1 cellular context compared by ENCODE assay signal in the genomic region with DNA sequence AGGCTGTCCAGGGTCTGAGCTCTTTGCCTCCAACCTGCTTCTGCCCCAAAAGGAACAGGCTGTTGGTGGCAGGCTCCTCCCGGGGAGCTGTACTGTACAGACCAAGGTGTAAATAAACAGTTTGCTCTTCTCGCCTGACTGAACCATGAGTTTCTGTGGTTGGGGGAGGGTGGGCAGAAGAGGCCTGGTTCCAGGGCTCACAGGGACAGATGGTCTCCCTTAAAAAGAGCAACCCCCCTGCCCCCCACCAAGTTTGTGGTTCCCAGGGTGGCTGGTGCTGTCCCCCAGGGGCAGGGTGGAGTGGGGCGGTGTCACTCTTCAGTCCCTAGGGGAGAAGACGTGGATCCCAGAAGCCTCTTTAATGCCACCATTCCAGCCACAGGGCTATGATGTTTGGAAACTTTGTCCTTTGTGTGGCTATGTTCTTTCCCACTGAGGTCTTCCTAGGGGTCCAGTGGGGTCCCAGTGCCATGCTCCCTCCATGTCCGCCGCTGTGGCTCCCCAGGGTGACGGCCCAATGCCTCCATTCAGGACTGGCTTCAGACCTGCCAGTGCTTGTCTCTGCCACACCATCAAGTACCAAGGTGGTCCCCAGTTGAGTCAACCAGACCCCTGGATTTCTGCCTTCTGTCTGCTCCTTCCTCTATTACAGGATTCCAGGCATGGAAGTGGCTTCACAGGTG.
A peak's percentile ranks its signal among the peaks of the same experiment; 100 is the strongest.
TF ChIP-seq lines count a peak whose summit lies in the region.

No MANE protein-coding gene starts in this region.

TF ChIP-seq in GM12878, 131 proteins besides CTCF, POLR2A, EP300 and RAD21 (continued from another document and continues in another):
- TF ChIP-seq, protein P1, sequence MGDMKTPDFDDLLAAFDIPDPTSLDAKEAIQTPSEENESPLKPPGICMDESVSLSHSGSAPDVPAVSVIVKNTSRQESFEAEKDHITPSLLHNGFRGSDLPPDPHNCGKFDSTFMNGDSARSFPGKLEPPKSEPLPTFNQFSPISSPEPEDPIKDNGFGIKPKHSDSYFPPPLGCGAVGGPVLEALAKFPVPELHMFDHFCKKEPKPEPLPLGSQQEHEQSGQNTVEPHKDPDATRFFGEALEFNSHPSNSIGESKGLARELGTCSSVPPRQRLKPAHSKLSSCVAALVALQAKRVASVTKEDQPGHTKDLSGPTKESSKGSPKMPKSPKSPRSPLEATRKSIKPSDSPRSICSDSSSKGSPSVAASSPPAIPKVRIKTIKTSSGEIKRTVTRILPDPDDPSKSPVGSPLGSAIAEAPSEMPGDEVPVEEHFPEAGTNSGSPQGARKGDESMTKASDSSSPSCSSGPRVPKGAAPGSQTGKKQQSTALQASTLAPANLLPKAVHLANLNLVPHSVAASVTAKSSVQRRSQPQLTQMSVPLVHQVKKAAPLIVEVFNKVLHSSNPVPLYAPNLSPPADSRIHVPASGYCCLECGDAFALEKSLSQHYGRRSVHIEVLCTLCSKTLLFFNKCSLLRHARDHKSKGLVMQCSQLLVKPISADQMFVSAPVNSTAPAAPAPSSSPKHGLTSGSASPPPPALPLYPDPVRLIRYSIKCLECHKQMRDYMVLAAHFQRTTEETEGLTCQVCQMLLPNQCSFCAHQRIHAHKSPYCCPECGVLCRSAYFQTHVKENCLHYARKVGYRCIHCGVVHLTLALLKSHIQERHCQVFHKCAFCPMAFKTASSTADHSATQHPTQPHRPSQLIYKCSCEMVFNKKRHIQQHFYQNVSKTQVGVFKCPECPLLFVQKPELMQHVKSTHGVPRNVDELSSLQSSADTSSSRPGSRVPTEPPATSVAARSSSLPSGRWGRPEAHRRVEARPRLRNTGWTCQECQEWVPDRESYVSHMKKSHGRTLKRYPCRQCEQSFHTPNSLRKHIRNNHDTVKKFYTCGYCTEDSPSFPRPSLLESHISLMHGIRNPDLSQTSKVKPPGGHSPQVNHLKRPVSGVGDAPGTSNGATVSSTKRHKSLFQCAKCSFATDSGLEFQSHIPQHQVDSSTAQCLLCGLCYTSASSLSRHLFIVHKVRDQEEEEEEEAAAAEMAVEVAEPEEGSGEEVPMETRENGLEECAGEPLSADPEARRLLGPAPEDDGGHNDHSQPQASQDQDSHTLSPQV (IDR thresholded peaks at IDR 0.05), result no peak
- no peak for TF ChIP-seq NR2C2 (IDR thresholded peaks at IDR 0.05; ENCODE audit: borderline replicate concordance, control insufficient read depth, insufficient read length, low read depth)
- TF ChIP-seq KAT2A (conservative IDR thresholded peaks at IDR 0.05; ENCODE audit: control insufficient read depth, low read depth, low read length), result no peak
- TF ChIP-seq, protein P2, sequence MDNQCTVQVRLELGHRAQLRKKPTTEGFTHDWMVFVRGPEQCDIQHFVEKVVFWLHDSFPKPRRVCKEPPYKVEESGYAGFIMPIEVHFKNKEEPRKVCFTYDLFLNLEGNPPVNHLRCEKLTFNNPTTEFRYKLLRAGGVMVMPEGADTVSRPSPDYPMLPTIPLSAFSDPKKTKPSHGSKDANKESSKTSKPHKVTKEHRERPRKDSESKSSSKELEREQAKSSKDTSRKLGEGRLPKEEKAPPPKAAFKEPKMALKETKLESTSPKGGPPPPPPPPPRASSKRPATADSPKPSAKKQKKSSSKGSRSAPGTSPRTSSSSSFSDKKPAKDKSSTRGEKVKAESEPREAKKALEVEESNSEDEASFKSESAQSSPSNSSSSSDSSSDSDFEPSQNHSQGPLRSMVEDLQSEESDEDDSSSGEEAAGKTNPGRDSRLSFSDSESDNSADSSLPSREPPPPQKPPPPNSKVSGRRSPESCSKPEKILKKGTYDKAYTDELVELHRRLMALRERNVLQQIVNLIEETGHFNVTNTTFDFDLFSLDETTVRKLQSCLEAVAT (IDR thresholded peaks at IDR 0.05), result peak; percentile 77
- TF ChIP-seq, protein P3, sequence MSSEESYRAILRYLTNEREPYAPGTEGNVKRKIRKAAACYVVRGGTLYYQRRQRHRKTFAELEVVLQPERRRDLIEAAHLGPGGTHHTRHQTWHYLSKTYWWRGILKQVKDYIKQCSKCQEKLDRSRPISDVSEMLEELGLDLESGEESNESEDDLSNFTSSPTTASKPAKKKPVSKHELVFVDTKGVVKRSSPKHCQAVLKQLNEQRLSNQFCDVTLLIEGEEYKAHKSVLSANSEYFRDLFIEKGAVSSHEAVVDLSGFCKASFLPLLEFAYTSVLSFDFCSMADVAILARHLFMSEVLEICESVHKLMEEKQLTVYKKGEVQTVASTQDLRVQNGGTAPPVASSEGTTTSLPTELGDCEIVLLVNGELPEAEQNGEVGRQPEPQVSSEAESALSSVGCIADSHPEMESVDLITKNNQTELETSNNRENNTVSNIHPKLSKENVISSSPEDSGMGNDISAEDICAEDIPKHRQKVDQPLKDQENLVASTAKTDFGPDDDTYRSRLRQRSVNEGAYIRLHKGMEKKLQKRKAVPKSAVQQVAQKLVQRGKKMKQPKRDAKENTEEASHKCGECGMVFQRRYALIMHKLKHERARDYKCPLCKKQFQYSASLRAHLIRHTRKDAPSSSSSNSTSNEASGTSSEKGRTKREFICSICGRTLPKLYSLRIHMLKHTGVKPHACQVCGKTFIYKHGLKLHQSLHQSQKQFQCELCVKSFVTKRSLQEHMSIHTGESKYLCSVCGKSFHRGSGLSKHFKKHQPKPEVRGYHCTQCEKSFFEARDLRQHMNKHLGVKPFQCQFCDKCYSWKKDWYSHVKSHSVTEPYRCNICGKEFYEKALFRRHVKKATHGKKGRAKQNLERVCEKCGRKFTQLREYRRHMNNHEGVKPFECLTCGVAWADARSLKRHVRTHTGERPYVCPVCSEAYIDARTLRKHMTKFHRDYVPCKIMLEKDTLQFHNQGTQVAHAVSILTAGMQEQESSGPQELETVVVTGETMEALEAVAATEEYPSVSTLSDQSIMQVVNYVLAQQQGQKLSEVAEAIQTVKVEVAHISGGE (CRISPR knock-in tag; IDR thresholded peaks at IDR 0.05), result no peak
- TF ChIP-seq KLF5 (IDR thresholded peaks at IDR 0.05; ENCODE audit: partially characterized antibody), result no peak
- TF ChIP-seq KDM1A (IDR thresholded peaks at IDR 0.05; ENCODE audit: borderline replicate concordance), result no peak
- TF ChIP-seq CREM (IDR thresholded peaks at IDR 0.05; ENCODE audit: low read depth), result peak; percentile 33; the same call in 1 of the 2 replicates
- TF ChIP-seq MEF2A (IDR thresholded peaks at IDR 0.05; ENCODE audit: insufficient read depth, low read depth, low read length), result no peak
- TF ChIP-seq POLR2AphosphoS2 (IDR thresholded peaks at IDR 0.05; ENCODE audit: low read depth, low read length), result no peak
- peak; percentile 76 to 78 for TF ChIP-seq IKZF2 (IDR thresholded peaks at IDR 0.05)
- TF ChIP-seq, protein P4, sequence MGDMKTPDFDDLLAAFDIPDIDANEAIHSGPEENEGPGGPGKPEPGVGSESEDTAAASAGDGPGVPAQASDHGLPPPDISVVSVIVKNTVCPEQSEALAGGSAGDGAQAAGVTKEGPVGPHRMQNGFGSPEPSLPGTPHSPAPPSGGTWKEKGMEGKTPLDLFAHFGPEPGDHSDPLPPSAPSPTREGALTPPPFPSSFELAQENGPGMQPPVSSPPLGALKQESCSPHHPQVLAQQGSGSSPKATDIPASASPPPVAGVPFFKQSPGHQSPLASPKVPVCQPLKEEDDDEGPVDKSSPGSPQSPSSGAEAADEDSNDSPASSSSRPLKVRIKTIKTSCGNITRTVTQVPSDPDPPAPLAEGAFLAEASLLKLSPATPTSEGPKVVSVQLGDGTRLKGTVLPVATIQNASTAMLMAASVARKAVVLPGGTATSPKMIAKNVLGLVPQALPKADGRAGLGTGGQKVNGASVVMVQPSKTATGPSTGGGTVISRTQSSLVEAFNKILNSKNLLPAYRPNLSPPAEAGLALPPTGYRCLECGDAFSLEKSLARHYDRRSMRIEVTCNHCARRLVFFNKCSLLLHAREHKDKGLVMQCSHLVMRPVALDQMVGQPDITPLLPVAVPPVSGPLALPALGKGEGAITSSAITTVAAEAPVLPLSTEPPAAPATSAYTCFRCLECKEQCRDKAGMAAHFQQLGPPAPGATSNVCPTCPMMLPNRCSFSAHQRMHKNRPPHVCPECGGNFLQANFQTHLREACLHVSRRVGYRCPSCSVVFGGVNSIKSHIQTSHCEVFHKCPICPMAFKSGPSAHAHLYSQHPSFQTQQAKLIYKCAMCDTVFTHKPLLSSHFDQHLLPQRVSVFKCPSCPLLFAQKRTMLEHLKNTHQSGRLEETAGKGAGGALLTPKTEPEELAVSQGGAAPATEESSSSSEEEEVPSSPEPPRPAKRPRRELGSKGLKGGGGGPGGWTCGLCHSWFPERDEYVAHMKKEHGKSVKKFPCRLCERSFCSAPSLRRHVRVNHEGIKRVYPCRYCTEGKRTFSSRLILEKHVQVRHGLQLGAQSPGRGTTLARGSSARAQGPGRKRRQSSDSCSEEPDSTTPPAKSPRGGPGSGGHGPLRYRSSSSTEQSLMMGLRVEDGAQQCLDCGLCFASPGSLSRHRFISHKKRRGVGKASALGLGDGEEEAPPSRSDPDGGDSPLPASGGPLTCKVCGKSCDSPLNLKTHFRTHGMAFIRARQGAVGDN (IDR thresholded peaks at IDR 0.05), result no peak
- TF ChIP-seq MXI1 (IDR thresholded peaks at IDR 0.05; ENCODE audit: low read depth, low read length), result peak; percentile 56; the same call in 1 of the 2 replicates
- TF ChIP-seq ZNF24 (IDR thresholded peaks at IDR 0.05), result no peak
- TF ChIP-seq LARP7 (IDR thresholded peaks at IDR 0.05), result no peak
- TF ChIP-seq ESRRA (IDR thresholded peaks at IDR 0.05; ENCODE audit: low read length), result no peak
- TF ChIP-seq SUPT20H (IDR thresholded peaks at IDR 0.05; ENCODE audit: borderline replicate concordance, control insufficient read depth, low read depth, low read length), result no peak
- no peak for TF ChIP-seq ZNF274 (IDR thresholded peaks at IDR 0.05; ENCODE audit: insufficient read depth, insufficient read length)
- no peak for TF ChIP-seq SMAD1 (IDR thresholded peaks at IDR 0.05; ENCODE audit: low read depth, partially characterized antibody)
- TF ChIP-seq, protein P5, sequence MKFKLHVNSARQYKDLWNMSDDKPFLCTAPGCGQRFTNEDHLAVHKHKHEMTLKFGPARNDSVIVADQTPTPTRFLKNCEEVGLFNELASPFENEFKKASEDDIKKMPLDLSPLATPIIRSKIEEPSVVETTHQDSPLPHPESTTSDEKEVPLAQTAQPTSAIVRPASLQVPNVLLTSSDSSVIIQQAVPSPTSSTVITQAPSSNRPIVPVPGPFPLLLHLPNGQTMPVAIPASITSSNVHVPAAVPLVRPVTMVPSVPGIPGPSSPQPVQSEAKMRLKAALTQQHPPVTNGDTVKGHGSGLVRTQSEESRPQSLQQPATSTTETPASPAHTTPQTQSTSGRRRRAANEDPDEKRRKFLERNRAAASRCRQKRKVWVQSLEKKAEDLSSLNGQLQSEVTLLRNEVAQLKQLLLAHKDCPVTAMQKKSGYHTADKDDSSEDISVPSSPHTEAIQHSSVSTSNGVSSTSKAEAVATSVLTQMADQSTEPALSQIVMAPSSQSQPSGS (IDR thresholded peaks at IDR 0.05; ENCODE audit: low read length), result no peak
- TF ChIP-seq YY1 (IDR thresholded peaks at IDR 0.05; ENCODE audit: low read depth, low read length), result no peak
- peak; percentile 91 for TF ChIP-seq RUNX3 (IDR thresholded peaks at IDR 0.05; ENCODE audit: low read length)
- TF ChIP-seq ASH2L (IDR thresholded peaks at IDR 0.05; ENCODE audit: borderline replicate concordance, low read depth), result no peak
- peak; percentile 92 for TF ChIP-seq TCF12 (IDR thresholded peaks at IDR 0.05; ENCODE audit: low read depth, low read length)
- TF ChIP-seq RAD51 (IDR thresholded peaks at IDR 0.05), result no peak
- no peak for TF ChIP-seq WRNIP1 (IDR thresholded peaks at IDR 0.05; ENCODE audit: borderline replicate concordance, low read depth, low read length)
- no peak for TF ChIP-seq SRF (IDR thresholded peaks at IDR 0.05; ENCODE audit: low read depth in 2 of 2, low read length in 2 of 2)
- TF ChIP-seq STAT1 (conservative IDR thresholded peaks at IDR 0.05), result no peak
- no peak for TF ChIP-seq TARDBP (IDR thresholded peaks at IDR 0.05; ENCODE audit: borderline replicate concordance)
- peak; percentile 72; the same call in 1 of the 2 replicates for TF ChIP-seq NR2F1 (conservative IDR thresholded peaks at IDR 0.05)
- TF ChIP-seq, protein P6, sequence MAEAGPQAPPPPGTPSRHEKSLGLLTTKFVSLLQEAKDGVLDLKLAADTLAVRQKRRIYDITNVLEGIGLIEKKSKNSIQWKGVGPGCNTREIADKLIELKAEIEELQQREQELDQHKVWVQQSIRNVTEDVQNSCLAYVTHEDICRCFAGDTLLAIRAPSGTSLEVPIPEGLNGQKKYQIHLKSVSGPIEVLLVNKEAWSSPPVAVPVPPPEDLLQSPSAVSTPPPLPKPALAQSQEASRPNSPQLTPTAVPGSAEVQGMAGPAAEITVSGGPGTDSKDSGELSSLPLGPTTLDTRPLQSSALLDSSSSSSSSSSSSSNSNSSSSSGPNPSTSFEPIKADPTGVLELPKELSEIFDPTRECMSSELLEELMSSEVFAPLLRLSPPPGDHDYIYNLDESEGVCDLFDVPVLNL (IDR thresholded peaks at IDR 0.05; ENCODE audit: low read depth, low read length), result no peak
- TF ChIP-seq SREBF1 (IDR thresholded peaks at IDR 0.05; ENCODE audit: low read length), result no peak
- no peak for TF ChIP-seq ZNF384 (IDR thresholded peaks at IDR 0.05; ENCODE audit: borderline replicate concordance, low read depth, low read length)
- no peak for TF ChIP-seq CBX5 (IDR thresholded peaks at IDR 0.05; ENCODE audit: low read depth)
- TF ChIP-seq, protein P7, sequence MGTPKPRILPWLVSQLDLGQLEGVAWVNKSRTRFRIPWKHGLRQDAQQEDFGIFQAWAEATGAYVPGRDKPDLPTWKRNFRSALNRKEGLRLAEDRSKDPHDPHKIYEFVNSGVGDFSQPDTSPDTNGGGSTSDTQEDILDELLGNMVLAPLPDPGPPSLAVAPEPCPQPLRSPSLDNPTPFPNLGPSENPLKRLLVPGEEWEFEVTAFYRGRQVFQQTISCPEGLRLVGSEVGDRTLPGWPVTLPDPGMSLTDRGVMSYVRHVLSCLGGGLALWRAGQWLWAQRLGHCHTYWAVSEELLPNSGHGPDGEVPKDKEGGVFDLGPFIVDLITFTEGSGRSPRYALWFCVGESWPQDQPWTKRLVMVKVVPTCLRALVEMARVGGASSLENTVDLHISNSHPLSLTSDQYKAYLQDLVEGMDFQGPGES (IDR thresholded peaks at IDR 0.05), result no peak
- no peak for TF ChIP-seq BRCA1 (IDR thresholded peaks at IDR 0.05; ENCODE audit: low read depth, low read length)
- TF ChIP-seq FOS (IDR thresholded peaks at IDR 0.05; ENCODE audit: borderline replicate concordance, extremely low read depth, insufficient read length), result no peak
- TF ChIP-seq TCF3 (IDR thresholded peaks at IDR 0.05; ENCODE audit: borderline replicate concordance, insufficient read depth, low read depth, low read length), result peak; percentile 85
- TF ChIP-seq GATAD2B (conservative IDR thresholded peaks at IDR 0.05; ENCODE audit: low read depth), result peak; percentile 72
- TF ChIP-seq, protein P8, sequence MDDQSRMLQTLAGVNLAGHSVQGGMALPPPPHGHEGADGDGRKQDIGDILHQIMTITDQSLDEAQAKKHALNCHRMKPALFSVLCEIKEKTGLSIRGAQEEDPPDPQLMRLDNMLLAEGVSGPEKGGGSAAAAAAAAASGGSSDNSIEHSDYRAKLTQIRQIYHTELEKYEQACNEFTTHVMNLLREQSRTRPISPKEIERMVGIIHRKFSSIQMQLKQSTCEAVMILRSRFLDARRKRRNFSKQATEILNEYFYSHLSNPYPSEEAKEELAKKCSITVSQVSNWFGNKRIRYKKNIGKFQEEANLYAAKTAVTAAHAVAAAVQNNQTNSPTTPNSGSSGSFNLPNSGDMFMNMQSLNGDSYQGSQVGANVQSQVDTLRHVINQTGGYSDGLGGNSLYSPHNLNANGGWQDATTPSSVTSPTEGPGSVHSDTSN (IDR thresholded peaks at IDR 0.05; ENCODE audit: insufficient replicate concordance, low read depth, low read length), result no peak
- TF ChIP-seq CHD1 (IDR thresholded peaks at IDR 0.05; ENCODE audit: low read depth, low read length), result 0 out of 2 replicates have a peak, but pooled peaks have one; percentile 43
- no peak for TF ChIP-seq CREB1 (IDR thresholded peaks at IDR 0.05; ENCODE audit: low read depth)
- TF ChIP-seq HDGF (IDR thresholded peaks at IDR 0.05), result no peak
- no peak for TF ChIP-seq NRF1 (conservative IDR thresholded peaks at IDR 0.05; ENCODE audit: low read depth, low read length)
